11 cellular contexts compared by ENCODE assay signal in genomic region chr6:136524936-136525413, GRCh38. TPM values are rescaled to one million over a fixed set of nuclear protein-coding genes. Genes with fewer than 3 reads are reported as not detected.
DNase-seq lines count a peak whose midpoint lies in the region; ATAC-seq and TF ChIP-seq lines count a peak whose summit lies in the region.
"Had no signal": no experiment of that assay in that cellular context is flagged by ENCODE, and none has a peak within 500 bp of the region (broad histone marks: within the 10 kb centered on the region; RNA-seq: fewer than 3 reads in every experiment).

No MANE protein-coding gene starts in this region.

- no peaks in the 10 kb centered on the region for H3K9me3 Mint-ChIP-seq in activated T-helper 1 cell treated with anti-CD3 and anti-CD28 coated beads, Interleukin-12 subunit alpha, Interleukin-12 subunit beta, Interleukin-2, Interleukin-4 antibody, amounts not matched to agents 30 ng/mL and 10 ng/mL and 1 ng/mL, durations not matched to agents 14 hours and 24 hours and 36 hours
- no peaks in the 10 kb centered on the region for H3K9me3 Mint-ChIP-seq in naive B cell

- H3K4me3 Mint-ChIP-seq in activated T-helper 1 cell treated with anti-CD3 and anti-CD28 coated beads, Interleukin-12 subunit alpha, Interleukin-12 subunit beta, Interleukin-2, Interleukin-4 antibody, amounts not matched to agents 30 ng/mL and 10 ng/mL and 1 ng/mL, durations not matched to agents 14 hours and 24 hours and 36 hours = no peak overlapping the region
- H3K4me3 Mint-ChIP-seq in naive B cell = no peak overlapping the region

- intact Hi-C loops in activated T-helper 1 cell treated with anti-CD3 and anti-CD28 coated beads, Interleukin-12 subunit alpha, Interleukin-12 subunit beta, Interleukin-2, Interleukin-4 antibody, amounts not matched to agents 30 ng/mL and 10 ng/mL and 1 ng/mL, durations not matched to agents 14 hours and 24 hours and 36 hours (cut with micrococcal nuclease) = no loop called here
- intact Hi-C loops in thyroid gland (cut with DNase I) = no loop called here

- H3K4me1 ChIP-seq in thyroid gland = peaks cover 27 to 28% of the 10 kb centered on the region in 2 donors

- TF ChIP-seq CTCF in thyroid gland (IDR thresholded peaks at IDR 0.05) = no peak

- peaks cover 24% of the 10 kb centered on the region for H3K4me1 Mint-ChIP-seq in activated T-helper 1 cell treated with anti-CD3 and anti-CD28 coated beads, Interleukin-12 subunit alpha, Interleukin-12 subunit beta, Interleukin-2, Interleukin-4 antibody, amounts not matched to agents 30 ng/mL and 10 ng/mL and 1 ng/mL, durations not matched to agents 14 hours and 24 hours and 36 hours (ENCODE audit: low read depth)
- peaks cover 9 to 18% (median 16%) of the 10 kb centered on the region in 3 donors for H3K4me1 Mint-ChIP-seq in naive B cell

- WGBS in thyroid gland, 2 donors = 81 to 87% methylated on average over 2 of the region's 2 CpGs

- peak; percentile 51 to 64 for ATAC-seq in naive B cell (ENCODE audit: low read depth in 2 of 2)
- ATAC-seq in GM21786 (IDR thresholded peaks at IDR 0.05; ENCODE audit: unreplicated experiment) = no peak
- ATAC-seq in HG02678 (IDR thresholded peaks at IDR 0.05; ENCODE audit: unreplicated experiment) = no peak

- H3K36me3 ChIP-seq in thyroid gland = no peaks in the 10 kb centered on the region
- H3K36me3 ChIP-seq: esophagus muscularis mucosa had no signal

- H3K27me3 Mint-ChIP-seq in activated T-helper 1 cell treated with anti-CD3 and anti-CD28 coated beads, Interleukin-12 subunit alpha, Interleukin-12 subunit beta, Interleukin-2, Interleukin-4 antibody, amounts not matched to agents 30 ng/mL and 10 ng/mL and 1 ng/mL, durations not matched to agents 14 hours and 24 hours and 36 hours (ENCODE audit: insufficient read depth) = peaks cover 17% of the 10 kb centered on the region
- H3K27me3 Mint-ChIP-seq in naive B cell = peaks cover 17 to 29% (median 18%) of the 10 kb centered on the region in 3 donors

- H3K27ac ChIP-seq in thyroid gland = no peak overlapping the region
- H3K27ac ChIP-seq: esophagus muscularis mucosa had no signal

- H3K9me3 ChIP-seq in thyroid gland = no peaks in the 10 kb centered on the region
- H3K9me3 ChIP-seq: esophagus muscularis mucosa had no signal

- DNase-seq in GDM1 (lab: John Stamatoyannopoulos, UW) (peak; percentile 35), NCI-H146 treated with DMSO at 0.1 percent for 48 hours (lab: John Stamatoyannopoulos, UW; ENCODE audit: unreplicated experiment) (peak; percentile 89), naive B cell (no peak), foreskin melanocyte (no peak), thyroid gland (no peak)
- DNase-seq in activated T-helper 1 cell treated with anti-CD3 and anti-CD28 coated beads, Interleukin-12 subunit alpha, Interleukin-12 subunit beta, Interleukin-2, Interleukin-4 antibody, amounts not matched to agents 30 ng/mL and 10 ng/mL and 1 ng/mL, durations not matched to agents 14 hours and 24 hours and 36 hours (ENCODE audit: low spot score) = no peak
- DNase-seq: NCI-H510A had no signal

- no peaks in the 10 kb centered on the region for H3K27me3 ChIP-seq in thyroid gland
- H3K27me3 ChIP-seq: esophagus muscularis mucosa had no signal

- TF ChIP-seq POLR2A in thyroid gland (IDR thresholded peaks at IDR 0.05) = no peak

- H3K4me3 ChIP-seq in thyroid gland (replicated peaks in 1 of 3) = no peak overlapping the region
- H3K4me3 ChIP-seq: esophagus muscularis mucosa, smooth muscle cell had no signal

- H3K27ac Mint-ChIP-seq in activated T-helper 1 cell treated with anti-CD3 and anti-CD28 coated beads, Interleukin-12 subunit alpha, Interleukin-12 subunit beta, Interleukin-2, Interleukin-4 antibody, amounts not matched to agents 30 ng/mL and 10 ng/mL and 1 ng/mL, durations not matched to agents 14 hours and 24 hours and 36 hours = peak overlapping the region; percentile 18
- no peak overlapping the region for H3K27ac Mint-ChIP-seq in naive B cell

- H3K36me3 Mint-ChIP-seq in activated T-helper 1 cell treated with anti-CD3 and anti-CD28 coated beads, Interleukin-12 subunit alpha, Interleukin-12 subunit beta, Interleukin-2, Interleukin-4 antibody, amounts not matched to agents 30 ng/mL and 10 ng/mL and 1 ng/mL, durations not matched to agents 14 hours and 24 hours and 36 hours (ENCODE audit: low read depth) = no peaks in the 10 kb centered on the region
- H3K36me3 Mint-ChIP-seq in naive B cell = no peaks in the 10 kb centered on the region

RNA-seq across cellular contexts. Expression of gene MAP7, which starts 25.2 kb away (rescaled TPM):
- 1.7 and 2.3 TPM in 2 replicates for total RNA-seq in activated T-helper 1 cell treated with anti-CD3 and anti-CD28 coated beads, Interleukin-12 subunit alpha, Interleukin-12 subunit beta, Interleukin-2, Interleukin-4 antibody, amounts not matched to agents 30 ng/mL and 10 ng/mL and 1 ng/mL, durations not matched to agents 14 hours and 24 hours and 36 hours
- under 1 TPM in 4 of 6 donors, not detected in 2; 0.19 to 0.71 (median 0.32) TPM for polyA plus RNA-seq in naive B cell (ENCODE audit: low read depth in 6 of 6)
- total RNA-seq in thyroid gland = 10 to 100 TPM; 24.5 to 46.0 (median 36.0) TPM

Comparison
In these comparisons a context has a peak if more than half of its experiments do, and no peak if none do; other contexts are left out.
1. DNase-seq: peak in GDM1 (single experiment) and NCI-H146 treated with DMSO at 0.1 percent for 48 hours (single experiment); none in activated T-helper 1 cell treated with anti-CD3 and anti-CD28 coated beads, Interleukin-12 subunit alpha, Interleukin-12 subunit beta, Interleukin-2, Interleukin-4 antibody, amounts not matched to agents 30 ng/mL and 10 ng/mL and 1 ng/mL, durations not matched to agents 14 hours and 24 hours and 36 hours (single experiment), naive B cell (single experiment), foreskin melanocyte (single experiment) and thyroid gland (0 of 2).
2. ATAC-seq: peak in naive B cell (2 of 2); none in GM21786 (single experiment) and HG02678 (single experiment).